14 cellular contexts compared by ENCODE assay signal in the genomic region with DNA sequence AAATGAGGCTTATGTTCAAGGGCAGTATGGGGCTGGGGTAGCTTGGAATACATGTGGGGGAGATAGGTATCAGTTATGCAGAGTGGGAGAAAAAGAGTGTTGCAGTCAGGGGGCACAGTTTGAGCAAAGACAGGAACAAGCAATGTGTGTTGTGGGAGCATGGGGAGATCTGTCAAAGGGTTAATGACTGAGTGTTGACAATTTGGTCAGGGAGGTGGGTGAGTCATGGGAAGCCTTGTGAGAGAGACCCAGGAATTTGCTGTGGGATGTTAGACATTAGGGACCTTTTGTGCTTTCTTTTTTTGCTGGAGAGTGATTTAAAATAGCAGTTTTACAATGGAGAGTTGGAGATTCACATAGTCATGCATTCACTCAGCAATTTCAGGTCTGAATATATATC.
DNase-seq lines count a peak whose midpoint lies in the region; ATAC-seq, FAIRE-seq and TF ChIP-seq lines count a peak whose summit lies in the region.
"Had no signal": no experiment of that assay in that cellular context is flagged by ENCODE, and none has a peak within 500 bp of the region (broad histone marks: within the 10 kb centered on the region; RNA-seq: fewer than 3 reads in every experiment).

No MANE protein-coding gene starts in this region.

- no peak for TF ChIP-seq CTCF in IMR-90 (conservative IDR thresholded peaks at IDR 0.05; ENCODE audit: low read depth, low read length)
- TF ChIP-seq CTCF in bronchial epithelial cell (IDR thresholded peaks at IDR 0.05; ENCODE audit: insufficient read depth, low read length, severe bottlenecking): no peak
- TF ChIP-seq CTCF in kidney epithelial cell (IDR thresholded peaks at IDR 0.05; ENCODE audit: insufficient read depth, low read length, poor library complexity, severe bottlenecking): no peak

- peak overlapping the region; percentile 55; the same call in 1 of the 2 replicates for H3K4ac ChIP-seq in IMR-90 (ENCODE audit: low read depth, low read length)

- H3K23ac ChIP-seq in IMR-90 (ENCODE audit: low read depth, low read length): no peak overlapping the region

- peaks cover 0 to 8% of the 10 kb centered on the region in 2 experiments; a peak in 2 of 4 replicates for H3K79me1 ChIP-seq in IMR-90 (ENCODE audit: low read depth in 1 of 2, low read length in 2 of 2)

- no peak overlapping the region for H3K18ac ChIP-seq in IMR-90 (ENCODE audit: low read depth, low read length)

- H3K9ac ChIP-seq in IMR-90 (ENCODE audit: low read depth, low read length): no peak overlapping the region

- H2BK20ac ChIP-seq in IMR-90 (ENCODE audit: low read depth, low read length): no peak overlapping the region

- H2AK5ac ChIP-seq in IMR-90 (ENCODE audit: low read depth, low read length): no peak overlapping the region

- BruUV-seq in IMR-90 (replicated peaks; lab: Mats Ljungman, UMichigan): no TSS peak

- H3K36me3 ChIP-seq in IMR-90 (ENCODE audit: control insufficient read depth, insufficient read depth, low read length) (peaks cover 2% of the 10 kb centered on the region; the same call in 1 of the 2 replicates), bronchial epithelial cell (ENCODE audit: control insufficient read depth, insufficient read depth, low read length) (no peaks in the 10 kb centered on the region), kidney epithelial cell (ENCODE audit: control insufficient read depth, insufficient read depth, low read length) (no peaks in the 10 kb centered on the region)
- H3K36me3 ChIP-seq: stomach had no signal

- no peak overlapping the region for H4K91ac ChIP-seq in IMR-90 (ENCODE audit: insufficient read depth, low read depth, low read length)

- CTCF ChIA-PET in IMR-90 (lab: Yijun Ruan, JAX): no interaction called here

- dilution Hi-C loops in IMR-90 (cut with HindIII; ENCODE audit: low sequenced_read_pairs, unreplicated experiment): no loop called here

- H3K4me3 ChIP-seq in IMR-90 (ENCODE audit: insufficient read depth, low read depth, low read length): no peak overlapping the region
- H3K4me3 ChIP-seq in bronchial epithelial cell (ENCODE audit: low read depth, low read length): no peak overlapping the region
- no peak overlapping the region for H3K4me3 ChIP-seq in kidney epithelial cell (ENCODE audit: low read depth, low read length)
- no peak overlapping the region for H3K4me3 ChIP-seq in right cardiac atrium (ENCODE audit: low read length)
- H3K4me3 ChIP-seq: stomach had no signal

- H3K14ac ChIP-seq in IMR-90 (replicated peaks; ENCODE audit: low read depth, low read length): no peak overlapping the region

- H4K8ac ChIP-seq in IMR-90 (ENCODE audit: low read depth in 2 of 2, low read length in 2 of 2): no peak overlapping the region

- H3K27me3 ChIP-seq in IMR-90 (ENCODE audit: control insufficient read depth, insufficient read depth, low read length): no peaks in the 10 kb centered on the region
- H3K27me3 ChIP-seq in bronchial epithelial cell (ENCODE audit: control insufficient read depth, insufficient read depth, low read length): no peaks in the 10 kb centered on the region
- H3K27me3 ChIP-seq in kidney epithelial cell (ENCODE audit: control insufficient read depth, insufficient read depth, low read length): no peaks in the 10 kb centered on the region
- no peaks in the 10 kb centered on the region for H3K27me3 ChIP-seq in right cardiac atrium (ENCODE audit: control insufficient read depth, insufficient read depth)
- H3K27me3 ChIP-seq: stomach had no signal

- H4K5ac ChIP-seq in IMR-90 (ENCODE audit: low read depth, low read length): no peak overlapping the region

- peak; percentile 28 for FAIRE-seq in bronchial epithelial cell (lab: Jason Lieb, UNC)

- peaks cover 5% of the 10 kb centered on the region; the same call in 1 of the 2 replicates for H4K20me1 ChIP-seq in IMR-90 (ENCODE audit: insufficient read depth, low read length)

- no peak for TF ChIP-seq POLR2A in IMR-90 (IDR thresholded peaks at IDR 0.05; ENCODE audit: low read depth, low read length)
- no peak for TF ChIP-seq POLR2A in erythroblast (IDR thresholded peaks at IDR 0.05; ENCODE audit: low read length)

- no peak overlapping the region for H2BK5ac ChIP-seq in IMR-90 (ENCODE audit: low read depth, low read length, poor library complexity, severe bottlenecking)

- in situ Hi-C loops in IMR-90 (cut with MboI; ENCODE audit: low sequenced_read_pairs): no loop called here

- DNase-seq in AG20443 (ENCODE audit: low spot score) (peak; percentile 27), IMR-90 (peak; percentile 86), bronchial epithelial cell (ENCODE audit: low read depth) (peak; percentile 68), kidney epithelial cell (ENCODE audit: low read depth) (peak; percentile 79), erythroblast (lab: John Stamatoyannopoulos, UW) (no peak), right cardiac atrium (no peak), activated gamma-delta T cell treated with Interleukin-2 at 50 U/mL for 16 hours (no peak)
- DNase-seq: activated CD4-positive, alpha-beta T cell treated with anti-CD3 and anti-CD28 coated beads for 48 hours; activated naive CD4-positive, alpha-beta T cell; H9; NCI-H446; stimulated activated CD4-positive, alpha-beta T cell treated with anti-CD3 and anti-CD28 coated beads, Interleukin-2, amount 100 ng/mL, for 24 hours; stomach had no signal

- no peak overlapping the region for H3K56ac ChIP-seq in IMR-90 (ENCODE audit: extremely low read depth, insufficient read depth, low read length)

- H3K9me1 ChIP-seq in IMR-90 (ENCODE audit: insufficient read depth, low read length): peaks cover 13% of the 10 kb centered on the region

- POLR2A ChIA-PET in IMR-90 (lab: Charles Lee; ENCODE audit: unreplicated experiment): no interaction called here

- no peak overlapping the region for H2AFZ ChIP-seq in IMR-90 (replicated peaks; ENCODE audit: low read length, poor library complexity)

- ATAC-seq in IMR-90 (ENCODE audit: low read depth) (peak; percentile 85), HG03342 (IDR thresholded peaks at IDR 0.05; ENCODE audit: unreplicated experiment) (no peak), right cardiac atrium (no peak)

- intact Hi-C loops in IMR-90 (cut with micrococcal nuclease): no loop called here
- intact Hi-C loops in right cardiac atrium (cut with DNase I): no loop called here

- H2BK120ac ChIP-seq in IMR-90 (ENCODE audit: low read depth, low read length): no peak overlapping the region

- H2AK9ac ChIP-seq in IMR-90 (replicated peaks; ENCODE audit: low read depth, low read length, poor library complexity): peak overlapping the region; percentile 45

- no peak overlapping the region for H2BK15ac ChIP-seq in IMR-90 (ENCODE audit: low read depth, low read length)

- TF ChIP-seq RAD21 in IMR-90 (IDR thresholded peaks at IDR 0.05; ENCODE audit: low read length): no peak

- H3K9me3 ChIP-seq in IMR-90 (ENCODE audit: control insufficient read depth, insufficient read depth, low read length): peaks cover 12% of the 10 kb centered on the region
- no peaks in the 10 kb centered on the region for H3K9me3 ChIP-seq in right cardiac atrium (ENCODE audit: control insufficient read depth, low read length)

- H3K4me1 ChIP-seq in IMR-90 (ENCODE audit: control insufficient read depth, insufficient read depth, low read length) (peaks cover 5% of the 10 kb centered on the region), right cardiac atrium (ENCODE audit: control insufficient read depth, insufficient read depth, low read length) (peaks cover 3% of the 10 kb centered on the region)

- H3K27ac ChIP-seq in IMR-90 (ENCODE audit: insufficient read depth, low read length) (no peak overlapping the region), right cardiac atrium (ENCODE audit: low read length) (no peak overlapping the region)
- H3K27ac ChIP-seq: stomach had no signal

- H3K4me2 ChIP-seq in IMR-90 (ENCODE audit: low read depth, low read length): no peak overlapping the region

TF ChIP-seq in IMR-90, 13 proteins besides CTCF, POLR2A, EP300 and RAD21:
- TF ChIP-seq SMC3 (IDR thresholded peaks at IDR 0.05; ENCODE audit: low read depth, low read length) (no peak), MAFK (IDR thresholded peaks at IDR 0.05; ENCODE audit: low read depth, low read length) (no peak), NFE2L2 (IDR thresholded peaks at IDR 0.05; ENCODE audit: low read depth, low read length) (no peak), RCOR1 (IDR thresholded peaks at IDR 0.05; ENCODE audit: insufficient replicate concordance, low read length) (no peak), CHD1 (IDR thresholded peaks at IDR 0.05; ENCODE audit: low read depth, low read length) (no peak), RFX5 (IDR thresholded peaks at IDR 0.05; ENCODE audit: low read depth, low read length) (no peak), BHLHE40 (IDR thresholded peaks at IDR 0.05; ENCODE audit: low read depth, low read length) (0 out of 2 replicates have a peak, but pooled peaks have one; percentile 8), MXI1 (IDR thresholded peaks at IDR 0.05; ENCODE audit: borderline replicate concordance, low read depth, low read length) (0 out of 2 replicates have a peak, but pooled peaks have one; percentile 60), FOS (IDR thresholded peaks at IDR 0.05; ENCODE audit: low read depth, low read length) (0 out of 2 replicates have a peak, but pooled peaks have one; percentile 69), MAZ (IDR thresholded peaks at IDR 0.05; ENCODE audit: borderline replicate concordance, low read depth, low read length) (no peak), CEBPB (IDR thresholded peaks at IDR 0.05; ENCODE audit: low read depth, low read length) (no peak)
- TF ChIP-seq, protein P1, sequence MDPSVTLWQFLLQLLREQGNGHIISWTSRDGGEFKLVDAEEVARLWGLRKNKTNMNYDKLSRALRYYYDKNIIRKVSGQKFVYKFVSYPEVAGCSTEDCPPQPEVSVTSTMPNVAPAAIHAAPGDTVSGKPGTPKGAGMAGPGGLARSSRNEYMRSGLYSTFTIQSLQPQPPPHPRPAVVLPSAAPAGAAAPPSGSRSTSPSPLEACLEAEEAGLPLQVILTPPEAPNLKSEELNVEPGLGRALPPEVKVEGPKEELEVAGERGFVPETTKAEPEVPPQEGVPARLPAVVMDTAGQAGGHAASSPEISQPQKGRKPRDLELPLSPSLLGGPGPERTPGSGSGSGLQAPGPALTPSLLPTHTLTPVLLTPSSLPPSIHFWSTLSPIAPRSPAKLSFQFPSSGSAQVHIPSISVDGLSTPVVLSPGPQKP (IDR thresholded peaks at IDR 0.05; ENCODE audit: borderline replicate concordance, low read depth, low read length): no peak
- TF ChIP-seq, protein P2, sequence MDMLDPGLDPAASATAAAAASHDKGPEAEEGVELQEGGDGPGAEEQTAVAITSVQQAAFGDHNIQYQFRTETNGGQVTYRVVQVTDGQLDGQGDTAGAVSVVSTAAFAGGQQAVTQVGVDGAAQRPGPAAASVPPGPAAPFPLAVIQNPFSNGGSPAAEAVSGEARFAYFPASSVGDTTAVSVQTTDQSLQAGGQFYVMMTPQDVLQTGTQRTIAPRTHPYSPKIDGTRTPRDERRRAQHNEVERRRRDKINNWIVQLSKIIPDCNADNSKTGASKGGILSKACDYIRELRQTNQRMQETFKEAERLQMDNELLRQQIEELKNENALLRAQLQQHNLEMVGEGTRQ (IDR thresholded peaks at IDR 0.05; ENCODE audit: low read depth, low read length): no peak

Comparison
In these comparisons a context has a peak if more than half of its experiments do, and no peak if none do; other contexts are left out.
1. DNase-seq: peak in AG20443 (single experiment), IMR-90 (single experiment), bronchial epithelial cell (single experiment) and kidney epithelial cell (single experiment); none in erythroblast (0 of 2), right cardiac atrium (0 of 3) and activated gamma-delta T cell treated with Interleukin-2 at 50 U/mL for 16 hours (single experiment).